In the genomic region with DNA sequence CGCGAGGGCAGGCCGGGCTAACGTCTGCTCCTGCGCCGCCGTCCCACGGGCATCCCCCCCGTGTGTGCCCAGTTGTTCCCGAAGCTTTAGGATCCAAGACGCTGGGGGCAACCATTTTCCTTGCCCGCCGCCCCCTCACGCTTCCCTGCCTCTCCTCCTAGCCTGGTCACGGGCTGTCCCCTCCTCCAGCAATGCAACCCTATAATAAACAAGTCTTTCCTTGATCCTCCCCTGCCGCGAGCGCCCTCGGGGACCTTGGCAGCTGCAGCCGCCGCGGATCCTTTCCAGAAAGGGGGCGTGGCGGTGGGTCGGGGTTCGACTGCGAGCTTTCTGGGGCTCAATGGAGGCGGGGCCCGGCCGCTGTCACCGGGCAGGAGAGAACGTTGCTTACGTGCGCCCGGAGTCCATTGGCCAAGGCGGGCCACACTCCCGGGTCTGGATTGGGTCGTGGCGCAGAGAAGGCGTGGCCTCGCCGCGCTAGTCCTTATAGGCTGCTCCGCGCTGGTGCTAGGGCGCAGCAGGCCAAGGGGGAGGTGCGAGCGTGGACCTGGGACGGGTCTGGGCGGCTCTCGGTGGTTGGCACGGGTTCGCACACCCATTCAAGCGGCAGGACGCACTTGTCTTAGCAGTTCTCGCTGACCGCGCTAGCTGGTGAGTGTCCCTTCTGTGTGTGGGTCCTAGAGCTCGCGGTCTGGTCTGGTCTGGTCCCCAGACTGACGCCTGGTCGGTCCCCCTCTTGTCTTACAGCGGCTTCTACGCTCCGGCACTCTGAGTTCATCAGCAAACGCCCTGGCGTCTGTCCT, we compare ENCODE assay signal across 1 cellular context.
TF ChIP-seq lines count a peak whose summit lies in the region.

TSS of gene DDIT4 (plus strand) at position 515 of the 803 bp plus-strand sequence. CDS start 293 bp downstream, outside the sequence.

TF ChIP-seq in K562, 482 proteins besides CTCF, POLR2A, EP300 and RAD21 (continued from another document):
- TF ChIP-seq KLF10 (CRISPR knock-in tag; IDR thresholded peaks at IDR 0.05) (peak; percentile 6; the same call in 1 of the 2 replicates), SMAD1 (IDR thresholded peaks at IDR 0.05; ENCODE audit: low read depth, low read length, partially characterized antibody) (peak; percentile 98), TCF15 (CRISPR knock-in tag; IDR thresholded peaks at IDR 0.05) (peak; percentile 65; the same call in 1 of the 2 replicates), ZNF655 (CRISPR knock-in tag; IDR thresholded peaks at IDR 0.05) (peak; percentile 92), POLR2H (tag; IDR thresholded peaks at IDR 0.05; ENCODE audit: low read depth) (no peak), ELK1 (CRISPR knock-in tag; IDR thresholded peaks at IDR 0.05) (no peak), SIN3A (IDR thresholded peaks at IDR 0.05; ENCODE audit: borderline replicate concordance in 2 of 2, control insufficient read depth in 1 of 2, low read depth in 2 of 2, low read length in 2 of 2) (peak; percentile 63 to 73), ARID3B (CRISPR knock-in tag; IDR thresholded peaks at IDR 0.05; ENCODE audit: borderline replicate concordance) (0 out of 2 replicates have a peak, but pooled peaks have one; percentile 74)
